In genomic region chr2:23361185-23361584, GRCh38 we compare ENCODE assay signal across 23 cellular contexts.
"Had no signal": no experiment of that assay in that cellular context is flagged by ENCODE, and none has a peak within 500 bp of the region (broad histone marks: within the 10 kb centered on the region; RNA-seq: fewer than 3 reads in every experiment).

No MANE protein-coding gene starts in this region.

- DNase-seq: cortex of kidney; dorsolateral prefrontal cortex; effector memory CD4-positive, alpha-beta T cell; gastrocnemius medialis; heart right ventricle; hypothalamus; naive B cell; nephron progenitor cell; retina; stimulated activated CD4-positive, alpha-beta T cell treated with anti-CD3 and anti-CD28 coated beads, Interleukin-2, amount 100 ng/mL, for 24 hours; stimulated activated CD4-positive, alpha-beta T cell treated with anti-CD3 and anti-CD28 coated beads, Interleukin-4, amount 100 ng/mL, for 4 hours; stimulated activated naive B cell treated with anti-CD40 and anti-IgM and Interleukin-4, amounts not matched to agents 10 μg/mL and 1 μg/mL and 100 μg/mL, for 72 hours; stimulated activated naive CD8-positive, alpha-beta T cell treated with anti-CD3 and anti-CD28 coated beads, Interleukin-15, amount 100 ng/mL, for 72 hours; testis; upper lobe of right lung had no signal

- H3K4me1 ChIP-seq: gastrocnemius medialis, heart right ventricle, parathyroid adenoma, prostate gland, testis, upper lobe of right lung had no signal

- ATAC-seq: esophagus mucosa; gastrocnemius medialis; heart right ventricle; sciatic nerve; stimulated activated naive B cell treated with anti-CD40 and anti-IgM and Interleukin-4, amounts not matched to agents 10 μg/mL and 1 μg/mL and 100 μg/mL, for 72 hours; stimulated activated naive CD8-positive, alpha-beta T cell treated with anti-CD3 and anti-CD28 coated beads, Interleukin-15, amount 100 ng/mL, for 72 hours had no signal

- H3K27me3 ChIP-seq: gastrocnemius medialis, testis, tibial nerve had no signal

- H3K9ac ChIP-seq: parathyroid adenoma had no signal

- H3K9me3 ChIP-seq: gastrocnemius medialis, heart right ventricle, prostate gland, testis, tibial nerve, upper lobe of right lung had no signal

- H3K27ac ChIP-seq: dorsolateral prefrontal cortex, gastrocnemius medialis, heart right ventricle, parathyroid adenoma, prostate gland, skin epidermis, testis, tibial nerve, upper lobe of right lung had no signal

- H3K79me2 ChIP-seq: parathyroid adenoma had no signal

- FAIRE-seq: endometrium, islet of Langerhans had no signal

- H3K36me3 ChIP-seq: gastrocnemius medialis, heart right ventricle, prostate gland, tibial nerve, upper lobe of right lung had no signal

- H2AFZ ChIP-seq: parathyroid adenoma had no signal

- H3K4me3 ChIP-seq: dorsolateral prefrontal cortex, gastrocnemius medialis, heart right ventricle, prostate gland, skin epidermis, testis, tibial nerve, upper lobe of right lung had no signal
